Comparison of ENCODE assay signal across 1 cellular context in the genomic region with DNA sequence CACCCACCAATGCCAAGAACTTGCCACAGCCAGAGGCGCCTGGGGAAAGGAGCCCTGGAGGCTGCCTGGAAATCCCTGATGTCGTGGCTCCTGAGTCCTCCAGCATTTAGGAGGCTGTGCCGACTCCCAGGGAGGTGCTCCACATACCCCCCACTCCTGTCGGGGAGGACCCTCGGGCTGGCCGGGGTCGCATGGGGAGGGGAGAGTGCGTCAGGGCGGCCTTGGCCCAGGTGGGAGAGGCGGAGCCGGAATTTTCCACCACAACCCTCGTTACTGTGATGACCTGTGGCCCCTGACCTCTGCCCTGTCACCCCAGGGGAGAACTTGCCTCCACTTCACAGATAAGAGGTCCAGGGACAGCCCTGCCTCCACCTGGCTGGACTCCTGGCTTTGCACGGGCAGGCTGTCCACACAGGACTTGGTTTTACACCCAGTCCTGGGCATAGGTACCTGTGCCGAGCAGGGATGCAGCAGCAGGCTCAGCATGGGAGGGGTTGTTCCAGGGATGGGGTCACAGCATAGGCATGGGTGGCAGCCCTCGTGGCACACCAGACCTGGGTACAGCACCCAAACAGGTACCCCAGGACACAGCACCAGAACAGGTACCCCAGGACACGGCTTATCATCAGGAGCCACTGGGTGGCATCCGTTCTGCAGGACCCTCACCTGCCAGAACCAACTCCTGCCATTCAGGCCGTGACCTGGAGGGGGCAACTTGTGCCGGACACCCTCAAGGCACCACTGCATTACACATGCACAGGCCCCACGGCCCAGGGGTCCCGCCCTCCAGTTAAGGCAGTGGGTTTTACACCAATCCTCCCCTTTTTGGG.
A peak's percentile ranks its signal among the peaks of the same experiment; 100 is the strongest.
TF ChIP-seq lines count a peak whose summit lies in the region.

No MANE protein-coding gene starts in this region.

TF ChIP-seq in HepG2, 621 proteins besides CTCF, POLR2A, EP300 and RAD21 (continued from another document and continues in another):
- 0 out of 2 replicates have a peak, but pooled peaks have one; percentile 50 for TF ChIP-seq MED13 (CRISPR knock-in tag; IDR thresholded peaks at IDR 0.05)
- TF ChIP-seq, protein P1, sequence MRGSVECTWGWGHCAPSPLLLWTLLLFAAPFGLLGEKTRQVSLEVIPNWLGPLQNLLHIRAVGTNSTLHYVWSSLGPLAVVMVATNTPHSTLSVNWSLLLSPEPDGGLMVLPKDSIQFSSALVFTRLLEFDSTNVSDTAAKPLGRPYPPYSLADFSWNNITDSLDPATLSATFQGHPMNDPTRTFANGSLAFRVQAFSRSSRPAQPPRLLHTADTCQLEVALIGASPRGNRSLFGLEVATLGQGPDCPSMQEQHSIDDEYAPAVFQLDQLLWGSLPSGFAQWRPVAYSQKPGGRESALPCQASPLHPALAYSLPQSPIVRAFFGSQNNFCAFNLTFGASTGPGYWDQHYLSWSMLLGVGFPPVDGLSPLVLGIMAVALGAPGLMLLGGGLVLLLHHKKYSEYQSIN (CRISPR knock-in tag; IDR thresholded peaks at IDR 0.05; ENCODE audit: borderline replicate concordance): no peak
- TF ChIP-seq ZNF589 (CRISPR knock-in tag; conservative IDR thresholded peaks at IDR 0.05): peak; percentile 66; the same call in 1 of the 2 replicates
- no peak for TF ChIP-seq RCOR2 (CRISPR knock-in tag; IDR thresholded peaks at IDR 0.05)
- TF ChIP-seq JUNB (CRISPR knock-in tag; IDR thresholded peaks at IDR 0.05; ENCODE audit: borderline replicate concordance): no peak
- peak; percentile 38 for TF ChIP-seq SKI (IDR thresholded peaks at IDR 0.05; ENCODE audit: partially characterized antibody)
- no peak for TF ChIP-seq ZMYM2 (CRISPR knock-in tag; IDR thresholded peaks at IDR 0.05)
- TF ChIP-seq HNF4A (CRISPR knock-in tag; IDR thresholded peaks at IDR 0.05): peak; percentile 10
- no peak; the same call in 1 of the 2 replicates for TF ChIP-seq ZNF616 (CRISPR knock-in tag; IDR thresholded peaks at IDR 0.05; ENCODE audit: low read depth)
- TF ChIP-seq, protein P2, sequence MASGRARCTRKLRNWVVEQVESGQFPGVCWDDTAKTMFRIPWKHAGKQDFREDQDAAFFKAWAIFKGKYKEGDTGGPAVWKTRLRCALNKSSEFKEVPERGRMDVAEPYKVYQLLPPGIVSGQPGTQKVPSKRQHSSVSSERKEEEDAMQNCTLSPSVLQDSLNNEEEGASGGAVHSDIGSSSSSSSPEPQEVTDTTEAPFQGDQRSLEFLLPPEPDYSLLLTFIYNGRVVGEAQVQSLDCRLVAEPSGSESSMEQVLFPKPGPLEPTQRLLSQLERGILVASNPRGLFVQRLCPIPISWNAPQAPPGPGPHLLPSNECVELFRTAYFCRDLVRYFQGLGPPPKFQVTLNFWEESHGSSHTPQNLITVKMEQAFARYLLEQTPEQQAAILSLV (CRISPR knock-in tag; IDR thresholded peaks at IDR 0.05; ENCODE audit: borderline replicate concordance): peak; percentile 39; the same call in 1 of the 2 replicates
- TF ChIP-seq, protein P3, sequence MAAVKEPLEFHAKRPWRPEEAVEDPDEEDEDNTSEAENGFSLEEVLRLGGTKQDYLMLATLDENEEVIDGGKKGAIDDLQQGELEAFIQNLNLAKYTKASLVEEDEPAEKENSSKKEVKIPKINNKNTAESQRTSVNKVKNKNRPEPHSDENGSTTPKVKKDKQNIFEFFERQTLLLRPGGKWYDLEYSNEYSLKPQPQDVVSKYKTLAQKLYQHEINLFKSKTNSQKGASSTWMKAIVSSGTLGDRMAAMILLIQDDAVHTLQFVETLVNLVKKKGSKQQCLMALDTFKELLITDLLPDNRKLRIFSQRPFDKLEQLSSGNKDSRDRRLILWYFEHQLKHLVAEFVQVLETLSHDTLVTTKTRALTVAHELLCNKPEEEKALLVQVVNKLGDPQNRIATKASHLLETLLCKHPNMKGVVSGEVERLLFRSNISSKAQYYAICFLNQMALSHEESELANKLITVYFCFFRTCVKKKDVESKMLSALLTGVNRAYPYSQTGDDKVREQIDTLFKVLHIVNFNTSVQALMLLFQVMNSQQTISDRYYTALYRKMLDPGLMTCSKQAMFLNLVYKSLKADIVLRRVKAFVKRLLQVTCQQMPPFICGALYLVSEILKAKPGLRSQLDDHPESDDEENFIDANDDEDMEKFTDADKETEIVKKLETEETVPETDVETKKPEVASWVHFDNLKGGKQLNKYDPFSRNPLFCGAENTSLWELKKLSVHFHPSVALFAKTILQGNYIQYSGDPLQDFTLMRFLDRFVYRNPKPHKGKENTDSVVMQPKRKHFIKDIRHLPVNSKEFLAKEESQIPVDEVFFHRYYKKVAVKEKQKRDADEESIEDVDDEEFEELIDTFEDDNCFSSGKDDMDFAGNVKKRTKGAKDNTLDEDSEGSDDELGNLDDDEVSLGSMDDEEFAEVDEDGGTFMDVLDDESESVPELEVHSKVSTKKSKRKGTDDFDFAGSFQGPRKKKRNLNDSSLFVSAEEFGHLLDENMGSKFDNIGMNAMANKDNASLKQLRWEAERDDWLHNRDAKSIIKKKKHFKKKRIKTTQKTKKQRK (IDR thresholded peaks at IDR 0.05; ENCODE audit: low read length): no peak
- no peak for TF ChIP-seq ZNF333 (CRISPR knock-in tag; IDR thresholded peaks at IDR 0.05; ENCODE audit: borderline replicate concordance)
- TF ChIP-seq ZSCAN31 (CRISPR knock-in tag; IDR thresholded peaks at IDR 0.05; ENCODE audit: low read depth): peak; percentile 8; the same call in 1 of the 2 replicates
- no peak; the same call in none of the 2 replicates for TF ChIP-seq ZC3H13 (CRISPR knock-in tag; IDR thresholded peaks at IDR 0.05)
- TF ChIP-seq CAMTA2 (CRISPR knock-in tag; IDR thresholded peaks at IDR 0.05; ENCODE audit: borderline replicate concordance): no peak
- TF ChIP-seq, protein P4, sequence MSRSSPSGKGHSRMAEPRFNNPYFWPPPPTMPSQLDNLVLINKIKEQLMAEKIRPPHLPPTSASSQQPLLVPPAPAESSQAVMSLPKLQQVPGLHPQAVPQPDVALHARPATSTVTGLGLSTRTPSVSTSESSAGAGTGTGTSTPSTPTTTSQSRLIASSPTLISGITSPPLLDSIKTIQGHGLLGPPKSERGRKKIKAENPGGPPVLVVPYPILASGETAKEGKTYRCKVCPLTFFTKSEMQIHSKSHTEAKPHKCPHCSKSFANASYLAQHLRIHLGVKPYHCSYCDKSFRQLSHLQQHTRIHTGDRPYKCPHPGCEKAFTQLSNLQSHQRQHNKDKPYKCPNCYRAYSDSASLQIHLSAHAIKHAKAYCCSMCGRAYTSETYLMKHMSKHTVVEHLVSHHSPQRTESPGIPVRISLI (CRISPR knock-in tag; IDR thresholded peaks at IDR 0.05; ENCODE audit: borderline replicate concordance): peak; percentile 41; the same call in 1 of the 2 replicates
- no peak for TF ChIP-seq ARNTL (CRISPR knock-in tag; IDR thresholded peaks at IDR 0.05)
- TF ChIP-seq SNAI1 (CRISPR knock-in tag; IDR thresholded peaks at IDR 0.05; ENCODE audit: borderline replicate concordance): no peak
- no peak for TF ChIP-seq RFX3 (CRISPR knock-in tag; IDR thresholded peaks at IDR 0.05)
- TF ChIP-seq ZFP36L2 (CRISPR knock-in tag; IDR thresholded peaks at IDR 0.05): no peak
- TF ChIP-seq, protein P5, sequence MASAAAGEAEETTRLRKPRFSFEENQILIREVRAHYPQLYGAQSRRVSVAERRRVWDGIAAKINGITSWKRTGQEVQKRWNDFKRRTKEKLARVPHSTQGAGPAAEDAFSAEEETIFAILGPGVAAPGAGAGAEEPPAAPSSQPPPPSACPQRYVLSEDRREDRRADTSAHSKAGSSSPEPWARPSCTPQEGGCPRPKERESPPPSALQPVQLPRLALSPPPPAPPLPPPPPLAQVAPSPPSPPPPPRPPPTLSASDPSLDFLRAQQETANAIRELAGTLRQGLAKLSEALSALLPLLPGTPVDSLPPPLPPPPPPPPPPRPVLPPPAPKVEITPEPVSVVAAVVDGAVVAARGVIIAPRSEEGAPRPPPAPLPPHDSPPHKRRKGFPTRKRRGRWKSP (CRISPR knock-in tag; IDR thresholded peaks at IDR 0.05): no peak
- TF ChIP-seq, protein P6, sequence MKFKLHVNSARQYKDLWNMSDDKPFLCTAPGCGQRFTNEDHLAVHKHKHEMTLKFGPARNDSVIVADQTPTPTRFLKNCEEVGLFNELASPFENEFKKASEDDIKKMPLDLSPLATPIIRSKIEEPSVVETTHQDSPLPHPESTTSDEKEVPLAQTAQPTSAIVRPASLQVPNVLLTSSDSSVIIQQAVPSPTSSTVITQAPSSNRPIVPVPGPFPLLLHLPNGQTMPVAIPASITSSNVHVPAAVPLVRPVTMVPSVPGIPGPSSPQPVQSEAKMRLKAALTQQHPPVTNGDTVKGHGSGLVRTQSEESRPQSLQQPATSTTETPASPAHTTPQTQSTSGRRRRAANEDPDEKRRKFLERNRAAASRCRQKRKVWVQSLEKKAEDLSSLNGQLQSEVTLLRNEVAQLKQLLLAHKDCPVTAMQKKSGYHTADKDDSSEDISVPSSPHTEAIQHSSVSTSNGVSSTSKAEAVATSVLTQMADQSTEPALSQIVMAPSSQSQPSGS (CRISPR knock-in tag; IDR thresholded peaks at IDR 0.05): no peak
- no peak for TF ChIP-seq ZKSCAN1 (IDR thresholded peaks at IDR 0.05; ENCODE audit: low read length)
- TF ChIP-seq, protein P7, sequence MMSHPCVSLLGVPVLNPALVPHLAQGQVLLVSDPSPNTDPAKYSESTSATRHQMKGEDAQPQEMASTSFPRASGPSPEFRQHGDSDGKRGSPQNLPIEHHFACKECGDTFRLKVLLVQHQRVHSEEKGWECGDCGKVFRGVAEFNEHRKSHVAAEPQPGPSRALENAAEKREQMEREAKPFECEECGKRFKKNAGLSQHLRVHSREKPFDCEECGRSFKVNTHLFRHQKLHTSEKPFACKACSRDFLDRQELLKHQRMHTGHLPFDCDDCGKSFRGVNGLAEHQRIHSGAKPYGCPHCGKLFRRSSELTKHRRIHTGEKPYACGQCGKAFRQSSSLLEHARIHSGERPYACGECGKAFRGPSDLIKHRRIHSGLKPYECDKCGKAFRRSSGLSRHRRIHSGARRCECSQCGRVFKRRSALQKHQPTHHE (CRISPR knock-in tag; IDR thresholded peaks at IDR 0.05; ENCODE audit: borderline replicate concordance): no peak
- no peak for TF ChIP-seq ZNF326 (CRISPR knock-in tag; IDR thresholded peaks at IDR 0.05; ENCODE audit: borderline replicate concordance)
- TF ChIP-seq ZNF180 (CRISPR knock-in tag; IDR thresholded peaks at IDR 0.05; ENCODE audit: borderline replicate concordance, low read depth): no peak
- peak; percentile 60; the same call in 1 of the 2 replicates for TF ChIP-seq ETV5 (CRISPR knock-in tag; IDR thresholded peaks at IDR 0.05; ENCODE audit: borderline replicate concordance)
- no peak for TF ChIP-seq MXD4 (CRISPR knock-in tag; IDR thresholded peaks at IDR 0.05)
- TF ChIP-seq POLR2G (IDR thresholded peaks at IDR 0.05; ENCODE audit: low read depth, low read length): no peak
- TF ChIP-seq ZSCAN22 (CRISPR knock-in tag; IDR thresholded peaks at IDR 0.05): peak; percentile 93
- TF ChIP-seq TARDBP (CRISPR knock-in tag; IDR thresholded peaks at IDR 0.05): peak; percentile 69; the same call in 1 of the 2 replicates
- no peak for TF ChIP-seq ZSCAN12 (CRISPR knock-in tag; IDR thresholded peaks at IDR 0.05)
- TF ChIP-seq, protein P8, sequence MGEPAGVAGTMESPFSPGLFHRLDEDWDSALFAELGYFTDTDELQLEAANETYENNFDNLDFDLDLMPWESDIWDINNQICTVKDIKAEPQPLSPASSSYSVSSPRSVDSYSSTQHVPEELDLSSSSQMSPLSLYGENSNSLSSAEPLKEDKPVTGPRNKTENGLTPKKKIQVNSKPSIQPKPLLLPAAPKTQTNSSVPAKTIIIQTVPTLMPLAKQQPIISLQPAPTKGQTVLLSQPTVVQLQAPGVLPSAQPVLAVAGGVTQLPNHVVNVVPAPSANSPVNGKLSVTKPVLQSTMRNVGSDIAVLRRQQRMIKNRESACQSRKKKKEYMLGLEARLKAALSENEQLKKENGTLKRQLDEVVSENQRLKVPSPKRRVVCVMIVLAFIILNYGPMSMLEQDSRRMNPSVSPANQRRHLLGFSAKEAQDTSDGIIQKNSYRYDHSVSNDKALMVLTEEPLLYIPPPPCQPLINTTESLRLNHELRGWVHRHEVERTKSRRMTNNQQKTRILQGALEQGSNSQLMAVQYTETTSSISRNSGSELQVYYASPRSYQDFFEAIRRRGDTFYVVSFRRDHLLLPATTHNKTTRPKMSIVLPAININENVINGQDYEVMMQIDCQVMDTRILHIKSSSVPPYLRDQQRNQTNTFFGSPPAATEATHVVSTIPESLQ (CRISPR knock-in tag; conservative IDR thresholded peaks at IDR 0.05): no peak
- no peak for TF ChIP-seq ZNF703 (CRISPR knock-in tag; IDR thresholded peaks at IDR 0.05; ENCODE audit: borderline replicate concordance)
- no peak for TF ChIP-seq NFATC3 (CRISPR knock-in tag; IDR thresholded peaks at IDR 0.05)
- TF ChIP-seq YEATS4 (CRISPR knock-in tag; IDR thresholded peaks at IDR 0.05; ENCODE audit: borderline replicate concordance): no peak
- TF ChIP-seq HNRNPLL (IDR thresholded peaks at IDR 0.05; ENCODE audit: low read depth, low read length, poor library complexity, severe bottlenecking): no peak
- no peak for TF ChIP-seq MAFK (conservative IDR thresholded peaks at IDR 0.05 in 1 of 2, IDR thresholded peaks at IDR 0.05 in 1 of 2; ENCODE audit: low read length in 2 of 2)
- no peak for TF ChIP-seq SETDB1 (CRISPR knock-in tag; IDR thresholded peaks at IDR 0.05; ENCODE audit: borderline replicate concordance)
- TF ChIP-seq SP1 (IDR thresholded peaks at IDR 0.05): no peak
- no peak for TF ChIP-seq SP1 (CRISPR knock-in tag; IDR thresholded peaks at IDR 0.05)
- TF ChIP-seq, protein P9, sequence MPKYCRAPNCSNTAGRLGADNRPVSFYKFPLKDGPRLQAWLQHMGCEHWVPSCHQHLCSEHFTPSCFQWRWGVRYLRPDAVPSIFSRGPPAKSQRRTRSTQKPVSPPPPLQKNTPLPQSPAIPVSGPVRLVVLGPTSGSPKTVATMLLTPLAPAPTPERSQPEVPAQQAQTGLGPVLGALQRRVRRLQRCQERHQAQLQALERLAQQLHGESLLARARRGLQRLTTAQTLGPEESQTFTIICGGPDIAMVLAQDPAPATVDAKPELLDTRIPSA (CRISPR knock-in tag; IDR thresholded peaks at IDR 0.05; ENCODE audit: borderline replicate concordance): no peak; the same call in 1 of the 2 replicates
- TF ChIP-seq ZNF782 (CRISPR knock-in tag; IDR thresholded peaks at IDR 0.05; ENCODE audit: borderline replicate concordance): peak; percentile 94; the same call in 1 of the 2 replicates
- peak; percentile 70; the same call in 1 of the 2 replicates for TF ChIP-seq GTF3A (CRISPR knock-in tag; conservative IDR thresholded peaks at IDR 0.05)
- TF ChIP-seq, protein P10, sequence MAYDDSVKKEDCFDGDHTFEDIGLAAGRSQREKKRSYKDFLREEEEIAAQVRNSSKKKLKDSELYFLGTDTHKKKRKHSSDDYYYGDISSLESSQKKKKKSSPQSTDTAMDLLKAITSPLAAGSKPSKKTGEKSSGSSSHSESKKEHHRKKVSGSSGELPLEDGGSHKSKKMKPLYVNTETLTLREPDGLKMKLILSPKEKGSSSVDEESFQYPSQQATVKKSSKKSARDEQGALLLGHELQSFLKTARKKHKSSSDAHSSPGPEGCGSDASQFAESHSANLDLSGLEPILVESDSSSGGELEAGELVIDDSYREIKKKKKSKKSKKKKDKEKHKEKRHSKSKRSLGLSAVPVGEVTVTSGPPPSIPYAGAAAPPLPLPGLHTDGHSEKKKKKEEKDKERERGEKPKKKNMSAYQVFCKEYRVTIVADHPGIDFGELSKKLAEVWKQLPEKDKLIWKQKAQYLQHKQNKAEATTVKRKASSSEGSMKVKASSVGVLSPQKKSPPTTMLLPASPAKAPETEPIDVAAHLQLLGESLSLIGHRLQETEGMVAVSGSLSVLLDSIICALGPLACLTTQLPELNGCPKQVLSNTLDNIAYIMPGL (CRISPR knock-in tag; IDR thresholded peaks at IDR 0.05; ENCODE audit: borderline replicate concordance in 1 of 2, low read depth in 1 of 2): peak; percentile 89 to 94
- no peak; the same call in 1 of the 2 replicates for TF ChIP-seq EEA1 (CRISPR knock-in tag; IDR thresholded peaks at IDR 0.05; ENCODE audit: borderline replicate concordance)
- TF ChIP-seq ZNF550 (CRISPR knock-in tag; IDR thresholded peaks at IDR 0.05; ENCODE audit: borderline replicate concordance): no peak
- TF ChIP-seq TGIF2 (CRISPR knock-in tag; IDR thresholded peaks at IDR 0.05): peak; percentile 49; the same call in 1 of the 2 replicates
- TF ChIP-seq ZNF598 (CRISPR knock-in tag; IDR thresholded peaks at IDR 0.05; ENCODE audit: borderline replicate concordance): no peak
